Comparison of ENCODE assay signal across 8 cellular contexts in the genomic region with DNA sequence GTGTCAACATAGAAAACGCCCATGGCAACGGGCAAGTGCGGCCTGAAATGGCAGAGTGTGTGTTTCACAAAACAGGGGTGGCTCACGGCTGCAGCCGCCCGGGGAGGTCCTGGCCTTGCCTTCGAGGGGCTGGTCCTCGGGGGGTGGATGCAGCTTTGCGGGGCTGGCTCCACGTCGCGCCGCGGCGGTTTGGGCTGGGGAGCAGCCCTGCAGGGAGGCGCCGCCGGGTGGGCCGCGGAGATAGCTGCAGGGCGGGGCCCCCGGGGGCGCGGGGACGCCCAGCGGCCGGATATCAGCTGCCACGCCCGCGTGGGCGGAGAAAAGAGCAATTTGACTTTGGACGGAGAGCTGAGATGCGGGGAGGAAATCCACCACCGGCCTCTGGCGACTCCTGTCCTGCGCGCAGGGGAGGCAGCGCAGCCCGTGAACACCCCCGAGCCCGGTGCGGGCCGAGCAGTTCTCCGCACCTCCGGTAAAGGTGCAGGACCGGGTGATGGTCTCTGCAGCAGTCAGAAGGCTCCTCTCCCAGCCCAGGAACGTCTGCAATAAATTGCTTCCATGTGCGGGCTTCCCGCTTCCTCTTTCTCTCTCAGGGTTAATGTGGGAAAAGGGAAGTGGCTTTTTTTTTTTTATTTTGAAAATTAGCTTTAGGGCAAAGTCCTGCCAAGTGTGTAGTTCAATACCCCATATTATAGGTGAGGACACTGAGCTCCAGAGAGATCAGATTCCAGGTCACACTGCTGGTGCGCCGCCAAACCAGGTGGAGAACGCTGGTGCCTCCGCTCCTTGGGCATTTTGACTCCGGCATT.
DNase-seq lines count a peak whose midpoint lies in the region; ATAC-seq and TF ChIP-seq lines count a peak whose summit lies in the region.

No MANE protein-coding gene starts in this region.

- TF ChIP-seq POLR2A in Raji (IDR thresholded peaks at IDR 0.05; ENCODE audit: insufficient read depth, low read depth, low read length), result peak; percentile 71

- H2AFZ ChIP-seq in trophoblast cell (ENCODE audit: insufficient read depth, low read length, poor library complexity), result peak overlapping the region; percentile 28

- H3K4me3 ChIP-seq in trophoblast cell (ENCODE audit: low read depth, low read length) (no peak overlapping the region), upper lobe of right lung (peak overlapping the region; percentile 64)

- peak overlapping the region; percentile 94 for H2BK120ac ChIP-seq in trophoblast cell (ENCODE audit: insufficient read depth, low read length, poor library complexity)

- H3K27ac Mint-ChIP-seq in glutamatergic neuron (ENCODE audit: unreplicated experiment), result no peak overlapping the region

- H4K12ac ChIP-seq in trophoblast cell (ENCODE audit: low read depth, low read length), result peak overlapping the region; percentile 93

- H3K23ac ChIP-seq in trophoblast cell (ENCODE audit: low read length), result no peak overlapping the region

- H4K8ac ChIP-seq in trophoblast cell (ENCODE audit: low read depth, low read length), result peak overlapping the region; percentile 78

- peaks cover 7% of the 10 kb centered on the region for H3K9me3 Mint-ChIP-seq in glutamatergic neuron (ENCODE audit: unreplicated experiment)

- peak overlapping the region; percentile 88 for H3K4ac ChIP-seq in trophoblast cell (ENCODE audit: low read depth, low read length)

- DNase-seq in DMS114 treated with DMSO at 0.1 percent for 48 hours (lab: John Stamatoyannopoulos, UW; ENCODE audit: unreplicated experiment) (peak; percentile 14), HT-29 (ENCODE audit: low spot score) (peak; percentile 81), activated gamma-delta T cell (lab: John Stamatoyannopoulos, UW) (peak; percentile 77), glutamatergic neuron (peak; percentile 41), trophoblast cell (peak; percentile 62 to 83), upper lobe of right lung (peak; percentile 94)

- H3K27me3 Mint-ChIP-seq in glutamatergic neuron (ENCODE audit: unreplicated experiment), result peaks cover 1% of the 10 kb centered on the region

- ATAC-seq in GM21360 (IDR thresholded peaks at IDR 0.05; ENCODE audit: unreplicated experiment), result peak; percentile 42
- peak; percentile 84 for ATAC-seq in upper lobe of right lung

- peak overlapping the region; percentile 90 for H2BK12ac ChIP-seq in trophoblast cell (ENCODE audit: low read length)

- H3K27me3 ChIP-seq in trophoblast cell (ENCODE audit: insufficient read depth, low read length) (no peaks in the 10 kb centered on the region), upper lobe of right lung (no peaks in the 10 kb centered on the region)

- H3K36me3 Mint-ChIP-seq in glutamatergic neuron (ENCODE audit: unreplicated experiment), result no peaks in the 10 kb centered on the region

- H3K18ac ChIP-seq in trophoblast cell (ENCODE audit: low read length), result peak overlapping the region; percentile 91

- peaks cover 63% of the 10 kb centered on the region for H3K79me1 ChIP-seq in trophoblast cell (ENCODE audit: low read length)

- H3K9me3 ChIP-seq in trophoblast cell (ENCODE audit: insufficient read depth, low read depth, low read length) (no peaks in the 10 kb centered on the region), upper lobe of right lung (no peaks in the 10 kb centered on the region)

- peak overlapping the region; percentile 87 for H2AK5ac ChIP-seq in trophoblast cell (ENCODE audit: low read length)

- WGBS in trophoblast cell (ENCODE audit: extremely low coverage, insufficient coverage, insufficient read length), result no CpG with 5 or more reads among the region's 54 CpGs

- peaks cover 20% of the 10 kb centered on the region for H3K79me2 ChIP-seq in trophoblast cell (ENCODE audit: control insufficient read depth, insufficient read depth, low read length, poor library complexity)

- H3K27ac ChIP-seq in trophoblast cell (ENCODE audit: low read depth, low read length), result peak overlapping the region; percentile 100
- peak overlapping the region; percentile 93 for H3K27ac ChIP-seq in upper lobe of right lung

- peaks cover 22% of the 10 kb centered on the region for H3K4me1 Mint-ChIP-seq in glutamatergic neuron (ENCODE audit: low read depth, unreplicated experiment)

- H3K4me2 ChIP-seq in trophoblast cell (ENCODE audit: low read length), result peak overlapping the region; percentile 62

- H3K36me3 ChIP-seq in trophoblast cell (ENCODE audit: control insufficient read depth in 1 of 2, insufficient read depth in 2 of 2, low read length in 2 of 2), result no peaks in the 10 kb centered on the region
- H3K36me3 ChIP-seq in upper lobe of right lung, result no peaks in the 10 kb centered on the region

- peak overlapping the region; percentile 95 for H2BK5ac ChIP-seq in trophoblast cell (ENCODE audit: low read depth, low read length, poor library complexity)

- H4K91ac ChIP-seq in trophoblast cell (ENCODE audit: low read depth, low read length), result peak overlapping the region; percentile 98

- H3K4me3 Mint-ChIP-seq in glutamatergic neuron (ENCODE audit: unreplicated experiment), result peak overlapping the region; percentile 82

- H3K4me1 ChIP-seq in trophoblast cell (ENCODE audit: control insufficient read depth in 1 of 2, insufficient read depth in 2 of 2, low read length in 2 of 2) (peaks cover 26 to 51% of the 10 kb centered on the region in 2 experiments), upper lobe of right lung (peaks cover 45% of the 10 kb centered on the region)

- intact Hi-C loops in upper lobe of right lung (cut with DNase I), result loop anchor here (5.0 kb wide), 2 partner anchors 99 to 111 kb away; a partner anchor contains a TSS

- H3K9ac ChIP-seq in trophoblast cell (ENCODE audit: low read length), result peak overlapping the region; percentile 64

- TF ChIP-seq CTCF in glutamatergic neuron (IDR thresholded peaks at IDR 0.05; ENCODE audit: partially characterized antibody, unreplicated experiment) (no peak), upper lobe of right lung (IDR thresholded peaks at IDR 0.05) (peak; percentile 36)

- H3K14ac ChIP-seq in trophoblast cell (ENCODE audit: low read length), result peak overlapping the region; percentile 91

Comparison
In these comparisons a context has a peak if more than half of its experiments do, and no peak if none do; other contexts are left out.
1. DNase-seq: peak in every context shown above with its lines; median percentile 94 in upper lobe of right lung; 81 in HT-29; 77 in activated gamma-delta T cell; 72 in trophoblast cell; 41 in glutamatergic neuron; 14 in DMS114 treated with DMSO at 0.1 percent for 48 hours.